1 cellular context compared by ENCODE assay signal in the genomic region with DNA sequence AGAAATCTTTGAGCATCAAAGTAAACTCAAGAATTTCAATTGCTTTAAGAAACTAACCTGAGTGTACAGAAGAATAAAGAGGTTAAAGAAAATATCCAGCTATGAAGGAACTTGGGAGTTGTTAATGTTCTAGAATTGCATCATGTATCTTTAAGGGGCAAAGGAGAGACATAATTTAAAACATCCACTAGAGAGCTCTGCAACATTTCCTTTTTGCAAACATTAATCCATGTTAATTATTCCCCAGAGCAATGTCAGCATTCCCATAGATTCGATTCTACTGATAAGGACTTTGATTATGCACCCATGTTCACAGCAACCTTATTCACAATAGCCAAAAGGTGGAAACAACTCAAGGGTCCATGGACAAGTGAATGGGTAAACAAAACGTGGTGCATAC.
TF ChIP-seq lines count a peak whose summit lies in the region.

No MANE protein-coding gene starts in this region.

TF ChIP-seq in liver, 16 proteins besides CTCF, POLR2A, EP300 and RAD21 (continued from another document):
- TF ChIP-seq, protein P1, sequence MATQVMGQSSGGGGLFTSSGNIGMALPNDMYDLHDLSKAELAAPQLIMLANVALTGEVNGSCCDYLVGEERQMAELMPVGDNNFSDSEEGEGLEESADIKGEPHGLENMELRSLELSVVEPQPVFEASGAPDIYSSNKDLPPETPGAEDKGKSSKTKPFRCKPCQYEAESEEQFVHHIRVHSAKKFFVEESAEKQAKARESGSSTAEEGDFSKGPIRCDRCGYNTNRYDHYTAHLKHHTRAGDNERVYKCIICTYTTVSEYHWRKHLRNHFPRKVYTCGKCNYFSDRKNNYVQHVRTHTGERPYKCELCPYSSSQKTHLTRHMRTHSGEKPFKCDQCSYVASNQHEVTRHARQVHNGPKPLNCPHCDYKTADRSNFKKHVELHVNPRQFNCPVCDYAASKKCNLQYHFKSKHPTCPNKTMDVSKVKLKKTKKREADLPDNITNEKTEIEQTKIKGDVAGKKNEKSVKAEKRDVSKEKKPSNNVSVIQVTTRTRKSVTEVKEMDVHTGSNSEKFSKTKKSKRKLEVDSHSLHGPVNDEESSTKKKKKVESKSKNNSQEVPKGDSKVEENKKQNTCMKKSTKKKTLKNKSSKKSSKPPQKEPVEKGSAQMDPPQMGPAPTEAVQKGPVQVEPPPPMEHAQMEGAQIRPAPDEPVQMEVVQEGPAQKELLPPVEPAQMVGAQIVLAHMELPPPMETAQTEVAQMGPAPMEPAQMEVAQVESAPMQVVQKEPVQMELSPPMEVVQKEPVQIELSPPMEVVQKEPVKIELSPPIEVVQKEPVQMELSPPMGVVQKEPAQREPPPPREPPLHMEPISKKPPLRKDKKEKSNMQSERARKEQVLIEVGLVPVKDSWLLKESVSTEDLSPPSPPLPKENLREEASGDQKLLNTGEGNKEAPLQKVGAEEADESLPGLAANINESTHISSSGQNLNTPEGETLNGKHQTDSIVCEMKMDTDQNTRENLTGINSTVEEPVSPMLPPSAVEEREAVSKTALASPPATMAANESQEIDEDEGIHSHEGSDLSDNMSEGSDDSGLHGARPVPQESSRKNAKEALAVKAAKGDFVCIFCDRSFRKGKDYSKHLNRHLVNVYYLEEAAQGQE (IDR thresholded peaks at IDR 0.05) = no peak
- TF ChIP-seq JUND (IDR thresholded peaks at IDR 0.05) (no peak), YY1 (IDR thresholded peaks at IDR 0.05) (peak; percentile 59), FOXA2 (IDR thresholded peaks at IDR 0.05) (no peak), HNF4G (IDR thresholded peaks at IDR 0.05) (no peak), RXRA (IDR thresholded peaks at IDR 0.05) (peak; percentile 23 to 40), GABPA (IDR thresholded peaks at IDR 0.05 in 1 of 2, conservative IDR thresholded peaks at IDR 0.05 in 1 of 2) (no peak), EGR1 (IDR thresholded peaks at IDR 0.05; ENCODE audit: low read depth in 2 of 2) (no peak), NR2F2 (IDR thresholded peaks at IDR 0.05) (no peak), HNF4A (conservative IDR thresholded peaks at IDR 0.05) (peak; percentile 38 to 43)
- TF ChIP-seq, protein P2, sequence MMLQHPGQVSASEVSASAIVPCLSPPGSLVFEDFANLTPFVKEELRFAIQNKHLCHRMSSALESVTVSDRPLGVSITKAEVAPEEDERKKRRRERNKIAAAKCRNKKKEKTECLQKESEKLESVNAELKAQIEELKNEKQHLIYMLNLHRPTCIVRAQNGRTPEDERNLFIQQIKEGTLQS (IDR thresholded peaks at IDR 0.05) = peak; percentile 69
- TF ChIP-seq, protein P3, sequence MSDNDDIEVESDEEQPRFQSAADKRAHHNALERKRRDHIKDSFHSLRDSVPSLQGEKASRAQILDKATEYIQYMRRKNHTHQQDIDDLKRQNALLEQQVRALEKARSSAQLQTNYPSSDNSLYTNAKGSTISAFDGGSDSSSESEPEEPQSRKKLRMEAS (IDR thresholded peaks at IDR 0.05) = no peak
- TF ChIP-seq, protein P4, sequence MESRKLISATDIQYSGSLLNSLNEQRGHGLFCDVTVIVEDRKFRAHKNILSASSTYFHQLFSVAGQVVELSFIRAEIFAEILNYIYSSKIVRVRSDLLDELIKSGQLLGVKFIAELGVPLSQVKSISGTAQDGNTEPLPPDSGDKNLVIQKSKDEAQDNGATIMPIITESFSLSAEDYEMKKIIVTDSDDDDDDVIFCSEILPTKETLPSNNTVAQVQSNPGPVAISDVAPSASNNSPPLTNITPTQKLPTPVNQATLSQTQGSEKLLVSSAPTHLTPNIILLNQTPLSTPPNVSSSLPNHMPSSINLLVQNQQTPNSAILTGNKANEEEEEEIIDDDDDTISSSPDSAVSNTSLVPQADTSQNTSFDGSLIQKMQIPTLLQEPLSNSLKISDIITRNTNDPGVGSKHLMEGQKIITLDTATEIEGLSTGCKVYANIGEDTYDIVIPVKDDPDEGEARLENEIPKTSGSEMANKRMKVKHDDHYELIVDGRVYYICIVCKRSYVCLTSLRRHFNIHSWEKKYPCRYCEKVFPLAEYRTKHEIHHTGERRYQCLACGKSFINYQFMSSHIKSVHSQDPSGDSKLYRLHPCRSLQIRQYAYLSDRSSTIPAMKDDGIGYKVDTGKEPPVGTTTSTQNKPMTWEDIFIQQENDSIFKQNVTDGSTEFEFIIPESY (IDR thresholded peaks at IDR 0.05) = no peak
